27 cellular contexts compared by ENCODE assay signal in the genomic region with DNA sequence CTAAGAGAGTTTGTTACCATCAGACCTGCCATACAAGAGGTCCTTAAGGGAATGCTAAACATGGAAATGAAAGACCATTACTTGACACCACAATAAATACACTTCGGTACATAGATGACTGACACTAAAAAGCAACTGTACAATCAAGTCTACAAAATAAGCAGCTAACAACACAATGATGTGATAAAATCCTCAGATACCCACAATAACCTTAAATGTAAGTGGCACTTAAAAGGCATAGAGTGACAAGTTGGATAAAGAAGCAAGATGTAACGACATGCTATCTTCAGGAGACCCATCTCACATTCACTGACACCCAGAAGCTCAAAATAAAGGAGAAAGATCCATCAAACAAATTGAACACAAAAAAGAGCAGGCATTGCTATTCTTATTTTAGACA.
A peak's percentile ranks its signal among the peaks of the same experiment; 100 is the strongest.
DNase-seq lines count a peak whose midpoint lies in the region; TF ChIP-seq lines count a peak whose summit lies in the region.
"Had no signal": no experiment of that assay in that cellular context is flagged by ENCODE, and none has a peak within 500 bp of the region (broad histone marks: within the 10 kb centered on the region; RNA-seq: fewer than 3 reads in every experiment).

No MANE protein-coding gene starts in this region.

- no peaks in the 10 kb centered on the region for H4K20me1 ChIP-seq in neural cell (ENCODE audit: insufficient read depth)
- H4K20me1 ChIP-seq: BLaER1; BLaER1 treated with 17β-estradiol and CSF1 and Interleukin-3, amounts not matched to agents 10 nM and 100 nM had no signal

- no peaks in the 10 kb centered on the region for H3K9me2 ChIP-seq in neural cell (ENCODE audit: insufficient read depth, low read length)

- DNase-seq in dermis blood vessel endothelial cell: no peak
- DNase-seq: 8988T; ACHN; AML-193; BE2C; C1 segment of cervical spinal cord; Caco-2; Calu3; CD4-positive, alpha-beta memory T cell; CD4-positive, alpha-beta T cell; CD4-positive, CD25-positive, alpha-beta regulatory T cell; CD8-positive, alpha-beta memory T cell; CD8-positive, alpha-beta T cell; COR-L47; DMS 273 treated with DMSO at 0.1 percent for 48 hours; DMS153; DMS53; DMS79; DMS79 treated with DMSO at 0.1 percent for 48 hours; DND-41; EL had no signal

- no peak for TF ChIP-seq CTCF in neural cell (IDR thresholded peaks at IDR 0.05; ENCODE audit: poor library complexity, severe bottlenecking)

- no peaks in the 10 kb centered on the region for H3F3A ChIP-seq in neural cell (ENCODE audit: insufficient read depth, low read length, poor library complexity, severe bottlenecking)

- no peak overlapping the region for H3K4me2 ChIP-seq in neural cell (ENCODE audit: low read length)
- H3K4me2 ChIP-seq: A549; BLaER1; BLaER1 treated with 17β-estradiol and CSF1 and Interleukin-3, amounts not matched to agents 10 nM and 100 nM had no signal

- H3K27ac ChIP-seq in neural cell (ENCODE audit: low read length): no peak overlapping the region
- H3K27ac ChIP-seq: 22Rv1; A549; BLaER1; BLaER1 treated with 17β-estradiol and CSF1 and Interleukin-3, amounts not matched to agents 10 nM and 100 nM; C4-2B had no signal

- H3K9ac ChIP-seq in neural cell (ENCODE audit: low read length): no peak overlapping the region
- H3K9ac ChIP-seq: BLaER1; BLaER1 treated with 17β-estradiol and CSF1 and Interleukin-3, amounts not matched to agents 10 nM and 100 nM had no signal

- H3K36me3 ChIP-seq in neural cell (ENCODE audit: insufficient read depth, low read length): no peaks in the 10 kb centered on the region
- H3K36me3 ChIP-seq: BE2C; BLaER1; BLaER1 treated with 17β-estradiol and CSF1 and Interleukin-3, amounts not matched to agents 10 nM and 100 nM had no signal

- no peak overlapping the region for H2AFZ ChIP-seq in neural cell (ENCODE audit: low read depth, low read length)

- H3K9me3 ChIP-seq in neural cell (ENCODE audit: low read length): no peaks in the 10 kb centered on the region
- H3K9me3 ChIP-seq: A549; BE2C; BLaER1; BLaER1 treated with 17β-estradiol and CSF1 and Interleukin-3, amounts not matched to agents 10 nM and 100 nM; Caco-2 had no signal

- no peaks in the 10 kb centered on the region for H3K27me3 ChIP-seq in neural cell (ENCODE audit: insufficient read depth, low read depth, low read length)
- H3K27me3 ChIP-seq: BE2C; BLaER1; BLaER1 treated with 17β-estradiol and CSF1 and Interleukin-3, amounts not matched to agents 10 nM and 100 nM had no signal

- TF ChIP-seq EP300 in neural cell (conservative IDR thresholded peaks at IDR 0.05; ENCODE audit: poor library complexity, severe bottlenecking): peak; percentile 86

- H3K79me2 ChIP-seq in neural cell (replicated peaks; ENCODE audit: insufficient read depth, low read length): no peaks in the 10 kb centered on the region

- no peak for TF ChIP-seq RAD21 in neural cell (conservative IDR thresholded peaks at IDR 0.05)

- H3K4me3 ChIP-seq in neural cell (ENCODE audit: low read length): no peak overlapping the region
- H3K4me3 ChIP-seq: A549; BLaER1; BLaER1 treated with 17β-estradiol and CSF1 and Interleukin-3, amounts not matched to agents 10 nM and 100 nM had no signal

TF ChIP-seq in neural cell, 6 proteins besides CTCF, POLR2A, EP300 and RAD21:
- TF ChIP-seq MXI1 (conservative IDR thresholded peaks at IDR 0.05; ENCODE audit: poor library complexity, severe bottlenecking): no peak
- no peak for TF ChIP-seq EZH2 (IDR thresholded peaks at IDR 0.05; ENCODE audit: borderline replicate concordance, insufficient read depth, low read length, poor library complexity, severe bottlenecking)
- no peak for TF ChIP-seq TAF1 (IDR thresholded peaks at IDR 0.05; ENCODE audit: low read depth)
- TF ChIP-seq POLR2AphosphoS5 (IDR thresholded peaks at IDR 0.05): peak; percentile 82
- no peak for TF ChIP-seq REST (IDR thresholded peaks at IDR 0.05; ENCODE audit: borderline replicate concordance)
